In the genomic region with DNA sequence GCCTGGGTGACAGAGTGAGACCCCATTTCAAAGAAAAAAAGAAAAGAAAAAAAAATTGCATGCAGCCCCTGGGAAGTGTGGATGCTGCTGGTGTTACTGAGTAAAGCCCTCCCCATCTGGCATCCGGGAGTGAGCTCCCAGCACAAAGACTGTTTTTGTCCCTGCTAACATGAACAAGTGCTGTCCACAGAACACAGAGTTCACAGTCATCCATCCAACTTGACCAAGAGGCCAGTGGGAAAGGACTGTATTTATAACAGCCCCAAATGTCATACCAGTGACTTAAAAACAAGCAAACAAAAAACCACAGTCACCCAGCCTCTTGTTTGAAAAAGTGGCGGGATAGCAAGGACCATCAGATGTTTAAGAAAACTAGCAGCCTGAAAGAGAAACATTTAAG, we compare ENCODE assay signal across 31 cellular contexts. TPM values are rescaled to one million over a fixed set of nuclear protein-coding genes. Genes with fewer than 3 reads are reported as not detected.
"Had no signal": no experiment of that assay in that cellular context is flagged by ENCODE, and none has a peak within 500 bp of the region (broad histone marks: within the 10 kb centered on the region; RNA-seq: fewer than 3 reads in every experiment).

No MANE protein-coding gene starts in this region.

- H3K9me3 ChIP-seq: body of pancreas, esophagus muscularis mucosa, gastroesophageal sphincter, heart right ventricle had no signal

- H3K27me3 ChIP-seq: body of pancreas, esophagus muscularis mucosa, gastroesophageal sphincter, heart right ventricle had no signal

- DNase-seq: activated B cell treated with CpG ODN at 0.5 μM for 24 hours; activated CD4-positive, alpha-beta T cell treated with anti-CD3 and anti-CD28 coated beads for 48 hours; activated CD4-positive, alpha-beta T cell treated with anti-CD3 and anti-CD28 coated beads, Interleukin-2, amount 50 U/mL, for 1 hour; activated CD4-positive, alpha-beta T cell treated with anti-CD3 and anti-CD28 coated beads, Interleukin-2, amount 50 U/mL, for 48 hours; activated CD8-positive, alpha-beta memory T cell treated with anti-CD3 and anti-CD28 coated beads for 24 hours; activated CD8-positive, alpha-beta T cell treated with anti-CD3 and anti-CD28 coated beads for 36 hours; activated effector memory CD4-positive, alpha-beta T cell treated with Interleukin-2 at 50 U/mL for 16 hours; activated gamma-delta T cell treated with Interleukin-2 at 50 U/mL for 16 hours; activated naive CD4-positive, alpha-beta T cell treated with anti-CD3 and anti-CD28 coated beads, Interleukin-2, amount 50 U/mL, for 16 hours; activated naive CD4-positive, alpha-beta T cell treated with Interleukin-2 at 50 U/mL for 16 hours; activated T-cell treated with anti-CD3 and anti-CD28 coated beads, Interleukin-2, amount 50 U/mL, for 4 hours; amniotic stem cell; body of pancreas; caudate nucleus; cortex of kidney; dermis blood vessel endothelial cell; effector CD4-positive, alpha-beta T cell; effector memory CD8-positive, alpha-beta T cell; erythroblast; foreskin melanocyte; heart right ventricle; T-helper 17 cell; T1000; WERI-Rb-1 had no signal

- ATAC-seq: activated CD4-positive, CD25-positive, alpha-beta regulatory T cell treated with anti-CD3 and anti-CD28 coated beads, Interleukin-2, amount 50 U/mL, for 24 hours; activated CD8-positive, alpha-beta T cell treated with anti-CD3 and anti-CD28 coated beads for 36 hours; activated T-cell treated with anti-CD3 and anti-CD28 coated beads, Interleukin-2, amount 50 U/mL, for 4 hours; activated T-helper 17 cell treated with anti-CD3 and anti-CD28 coated beads, Interleukin-2, amount 50 U/mL, for 72 hours; body of pancreas; effector memory CD8-positive, alpha-beta T cell; gastroesophageal sphincter; heart right ventricle; T-helper 17 cell had no signal

- H3K4me3 ChIP-seq: body of pancreas, esophagus muscularis mucosa, gastroesophageal sphincter, heart right ventricle had no signal

- FAIRE-seq: colon had no signal

- H3K27ac ChIP-seq: body of pancreas, esophagus muscularis mucosa, gastroesophageal sphincter, heart right ventricle, WERI-Rb-1 had no signal

RNA-seq across cellular contexts. Expression of a gene that starts 10.8 kb away (rescaled TPM):
- total RNA-seq: activated B cell treated with CpG ODN at 0.5 μM for 24 hours; activated CD8-positive, alpha-beta T cell treated with anti-CD3 and anti-CD28 coated beads for 36 hours had no signal

RNA-seq across cellular contexts. Expression of a gene that starts 52.8 kb away (rescaled TPM):
- total RNA-seq: body of pancreas, chondrocyte, dermis blood vessel endothelial cell, glomerular endothelial cell had no signal
